9 cellular contexts compared by ENCODE assay signal in genomic region chrX:125308653-125309052, GRCh38. TPM values are rescaled to one million over a fixed set of nuclear protein-coding genes. Genes with fewer than 3 reads are reported as not detected.
"Had no signal": no experiment of that assay in that cellular context is flagged by ENCODE, and none has a peak within 500 bp of the region (broad histone marks: within the 10 kb centered on the region; RNA-seq: fewer than 3 reads in every experiment).

No MANE protein-coding gene starts in this region.

- H3K9me3 ChIP-seq: HAP-1 had no signal

- H3K4me3 Mint-ChIP-seq: GM23338, H9, HFFc6 had no signal

- H3K4me1 Mint-ChIP-seq: GM23338, H9 had no signal

- H3K27ac ChIP-seq: GM23248 had no signal

- H3K36me3 ChIP-seq: HAP-1 had no signal

- ATAC-seq: GM23338, HCT116 had no signal

- H3K4me3 ChIP-seq: GM23248, GM23338, HAP-1 had no signal

- H3K27ac Mint-ChIP-seq: GM23338, H9, HFFc6 had no signal

- DNase-seq: GM23248, GOT3, H7, H9, HCEC 1CT, HFFc6 had no signal

- H3K4me1 ChIP-seq: HAP-1 had no signal

RNA-seq across cellular contexts. Expression of gene TEX13C, which starts 11.0 kb away (rescaled TPM):
- total RNA-seq: GM23248, HFFc6 had no signal
